ENCODE assay signal across 19 cellular contexts in genomic region chr4:67049446-67049845, GRCh38.
DNase-seq lines count a peak whose midpoint lies in the region; ATAC-seq and TF ChIP-seq lines count a peak whose summit lies in the region.
"Had no signal": no experiment of that assay in that cellular context is flagged by ENCODE, and none has a peak within 500 bp of the region (broad histone marks: within the 10 kb centered on the region; RNA-seq: fewer than 3 reads in every experiment).

No MANE protein-coding gene starts in this region.

- H2AFZ ChIP-seq in H9 (ENCODE audit: low read length): no peak overlapping the region

- H3K27me3 ChIP-seq in H9 (ENCODE audit: insufficient read depth, low read length) (no peaks in the 10 kb centered on the region), mesendoderm (ENCODE audit: insufficient read depth, low read length, poor library complexity) (no peaks in the 10 kb centered on the region)
- H3K27me3 ChIP-seq in CD8-positive, alpha-beta memory T cell (ENCODE audit: insufficient read depth, low read length, poor library complexity, severe bottlenecking): no peaks in the 10 kb centered on the region
- H3K27me3 ChIP-seq: MG63 had no signal

- H2BK15ac ChIP-seq in H9 (ENCODE audit: low read depth, low read length) (no peak overlapping the region), mesendoderm (replicated peaks; ENCODE audit: low read depth) (no peak overlapping the region)

- H3K18ac ChIP-seq in H9 (ENCODE audit: insufficient read length, low read depth, low read length) (no peak overlapping the region), mesendoderm (ENCODE audit: low read length) (no peak overlapping the region)

- ATAC-seq in GM18868 (IDR thresholded peaks at IDR 0.05; ENCODE audit: unreplicated experiment): peak; percentile 57

- H3K9me3 Mint-ChIP-seq in H9: no peaks in the 10 kb centered on the region; a peak in 3 of 5 replicates
- peaks cover 0 to 9% (median 3%) of the 10 kb centered on the region in 5 donors for H3K9me3 Mint-ChIP-seq in CD8-positive, alpha-beta memory T cell

- H3K4me1 Mint-ChIP-seq in H9: peaks cover 25 to 28% of the 10 kb centered on the region in 2 experiments
- H3K4me1 Mint-ChIP-seq in CD8-positive, alpha-beta memory T cell: no peaks in the 10 kb centered on the region
- H3K4me1 Mint-ChIP-seq: CD4-positive, CD25-positive, alpha-beta regulatory T cell had no signal

- no CpG with 5 or more reads among the region's 2 CpGs for WGBS in H9 (ENCODE audit: extremely low coverage, insufficient read length, low lambda C conversion rate)
- WGBS in mesendoderm (ENCODE audit: extremely low coverage, insufficient coverage, low lambda C conversion rate): no CpG with 5 or more reads among the region's 2 CpGs

- no peak overlapping the region for H3K27ac ChIP-seq in H9 (ENCODE audit: insufficient read length, low read depth, low read length)
- no peak overlapping the region for H3K27ac ChIP-seq in mesendoderm (ENCODE audit: low read depth, low read length)
- H3K27ac ChIP-seq in CD8-positive, alpha-beta memory T cell (ENCODE audit: low read depth, low read length): no peak overlapping the region

- H3K4me1 ChIP-seq in H9 (ENCODE audit: insufficient read depth, low read length): peaks cover 4% of the 10 kb centered on the region
- H3K4me1 ChIP-seq in mesendoderm (ENCODE audit: control insufficient read depth, low read depth, low read length): no peaks in the 10 kb centered on the region
- H3K4me1 ChIP-seq in CD8-positive, alpha-beta memory T cell (ENCODE audit: insufficient read depth, low read length): no peaks in the 10 kb centered on the region

- no peak overlapping the region for H3K23ac ChIP-seq in H9 (ENCODE audit: insufficient read length, low read depth, low read length)
- H3K23ac ChIP-seq in mesendoderm (ENCODE audit: low read length): no peak overlapping the region

- H3K23me2 ChIP-seq in H9 (ENCODE audit: insufficient read length, low read depth, low read length, poor library complexity, severe bottlenecking): no peaks in the 10 kb centered on the region

- H3K4me2 ChIP-seq in H9 (ENCODE audit: insufficient read depth, insufficient read length, low read length) (no peak overlapping the region), mesendoderm (ENCODE audit: low read length) (no peak overlapping the region)

- no peak overlapping the region for H2BK12ac ChIP-seq in H9 (ENCODE audit: insufficient read length, low read depth, low read length)

- H3K36me3 ChIP-seq in mesendoderm (ENCODE audit: control insufficient read depth, insufficient read depth, low read length): no peaks in the 10 kb centered on the region
- no peaks in the 10 kb centered on the region for H3K36me3 ChIP-seq in CD8-positive, alpha-beta memory T cell (ENCODE audit: insufficient read depth, low read length)
- H3K36me3 ChIP-seq: MG63 had no signal

- H4K8ac ChIP-seq in H9 (replicated peaks; ENCODE audit: insufficient read length, low read depth, low read length) (no peak overlapping the region), mesendoderm (ENCODE audit: low read depth, low read length) (no peak overlapping the region)

- H3K9ac ChIP-seq in H9 (ENCODE audit: extremely low read depth, insufficient read length, low read length): no peak overlapping the region
- no peak overlapping the region for H3K9ac ChIP-seq in mesendoderm (ENCODE audit: low read length)

- no peak overlapping the region for H2AK5ac ChIP-seq in H9 (ENCODE audit: insufficient read length, low read length)
- H2AK5ac ChIP-seq in mesendoderm (ENCODE audit: low read length): no peak overlapping the region

- no peak overlapping the region for H4K5ac ChIP-seq in H9 (ENCODE audit: insufficient read length, low read depth, low read length)
- no peak overlapping the region for H4K5ac ChIP-seq in mesendoderm (ENCODE audit: low read length)

- no peak overlapping the region for H3T11ph ChIP-seq in H9 (ENCODE audit: low read length)

- DNase-seq in H9: peak; percentile 30
- peak; percentile 24 for DNase-seq in OCI-M1 (lab: John Stamatoyannopoulos, UW)
- peak; percentile 28 for DNase-seq in mesendoderm
- no peak for DNase-seq in HUDEP-2 (lab: John Stamatoyannopoulos, UW; ENCODE audit: unreplicated experiment in 76 of 76)
- no peak for DNase-seq in NCI-H446 treated with DMSO at 0.1 percent for 48 hours (lab: John Stamatoyannopoulos, UW)
- no peak for DNase-seq in CD8-positive, alpha-beta memory T cell
- DNase-seq: CD4-positive, CD25-positive, alpha-beta regulatory T cell; COR-L47; DMS79; GOT3; Kasumi-1; MG63; NCI-H1694 treated with DMSO at 0.1 percent for 48 hours; NCI-H2081 treated with DMSO at 0.1 percent for 48 hours; NCI-H345; NCI-H526 treated with DMSO at 0.1 percent for 48 hours; Right ventricle myocardium superior had no signal

- H2BK20ac ChIP-seq in H9 (ENCODE audit: low read depth, low read length, poor library complexity, severe bottlenecking): no peak overlapping the region

- H3K9me3 ChIP-seq in H9 (ENCODE audit: control insufficient read depth, low read depth, low read length): no peaks in the 10 kb centered on the region
- no peaks in the 10 kb centered on the region for H3K9me3 ChIP-seq in CD8-positive, alpha-beta memory T cell (ENCODE audit: low read length)
- H3K9me3 ChIP-seq: MG63 had no signal

- peak overlapping the region in 1 of 3 experiments; percentile 6; a peak in 1 of 7 replicates for H3K27ac Mint-ChIP-seq in H9
- no peak overlapping the region for H3K27ac Mint-ChIP-seq in CD8-positive, alpha-beta memory T cell
- H3K27ac Mint-ChIP-seq: CD4-positive, CD25-positive, alpha-beta regulatory T cell; T-helper 1 cell treated with Interleukin-12 subunit alpha and Interleukin-12 subunit beta and Interleukin-4 antibody, amounts not matched to agents 30 μg/mL and 1 μg/mL, for 36 hours had no signal

- H3K36me3 Mint-ChIP-seq in H9 (ENCODE audit: insufficient read depth in 1 of 3, low read depth in 3 of 3): no peaks in the 10 kb centered on the region
- no peaks in the 10 kb centered on the region for H3K36me3 Mint-ChIP-seq in CD8-positive, alpha-beta memory T cell
- H3K36me3 Mint-ChIP-seq: CD4-positive, CD25-positive, alpha-beta regulatory T cell had no signal

- H2BK120ac ChIP-seq in H9 (ENCODE audit: low read depth, low read length, poor library complexity, severe bottlenecking): no peak overlapping the region
- no peak overlapping the region for H2BK120ac ChIP-seq in mesendoderm (ENCODE audit: low read depth, low read length)

- H2BK5ac ChIP-seq in H9 (ENCODE audit: insufficient read length, low read length): no peak overlapping the region
- H2BK5ac ChIP-seq in mesendoderm (ENCODE audit: low read length): no peak overlapping the region

- no peak overlapping the region for H3K56ac ChIP-seq in H9 (ENCODE audit: insufficient read length, low read depth, low read length)
- H3K56ac ChIP-seq in mesendoderm (ENCODE audit: low read length): no peak overlapping the region

- no peak overlapping the region for H4K91ac ChIP-seq in H9 (ENCODE audit: insufficient read length, low read depth, low read length)

- TF ChIP-seq CTCF in H9 (conservative IDR thresholded peaks at IDR 0.05): no peak

- no peak overlapping the region for H3K4me3 Mint-ChIP-seq in H9
- H3K4me3 Mint-ChIP-seq in CD8-positive, alpha-beta memory T cell: no peak overlapping the region
- H3K4me3 Mint-ChIP-seq: CD4-positive, CD25-positive, alpha-beta regulatory T cell; T-helper 1 cell treated with Interleukin-12 subunit alpha and Interleukin-12 subunit beta and Interleukin-4 antibody, amounts not matched to agents 30 μg/mL and 1 μg/mL, for 36 hours had no signal

- POLR2A ChIA-PET in CD8-positive, alpha-beta memory T cell (lab: Charles Lee): no interaction called here

- CTCF ChIA-PET in CD8-positive, alpha-beta memory T cell (lab: Charles Lee): no interaction called here

- H3K27me3 Mint-ChIP-seq in H9 (ENCODE audit: low read depth): peaks cover 8% of the 10 kb centered on the region; the same call in 1 of the 2 replicates
- no peaks in the 10 kb centered on the region for H3K27me3 Mint-ChIP-seq in CD8-positive, alpha-beta memory T cell
- H3K27me3 Mint-ChIP-seq: CD4-positive, CD25-positive, alpha-beta regulatory T cell had no signal

- no peak overlapping the region for H3K14ac ChIP-seq in H9 (ENCODE audit: insufficient read depth, low read length)

- H3K79me2 ChIP-seq in H9 (ENCODE audit: insufficient read depth, low read length) (no peaks in the 10 kb centered on the region), mesendoderm (ENCODE audit: control insufficient read depth, insufficient read depth, low read length) (no peaks in the 10 kb centered on the region)

- H3K4me3 ChIP-seq in mesendoderm (ENCODE audit: low read length): no peak overlapping the region
- H3K4me3 ChIP-seq in CD8-positive, alpha-beta memory T cell (ENCODE audit: low read length): no peak overlapping the region
- H3K4me3 ChIP-seq: MG63 had no signal

- H3K4ac ChIP-seq in H9 (ENCODE audit: low read depth, low read length) (no peak overlapping the region), mesendoderm (ENCODE audit: low read depth, low read length) (no peak overlapping the region)

- no peaks in the 10 kb centered on the region for H3K79me1 ChIP-seq in H9 (ENCODE audit: insufficient read depth, low read depth, low read length, poor library complexity, severe bottlenecking)
- no peaks in the 10 kb centered on the region for H3K79me1 ChIP-seq in mesendoderm (ENCODE audit: low read length)

- no peaks in the 10 kb centered on the region for H4K20me1 ChIP-seq in H9 (ENCODE audit: control insufficient read depth, insufficient read depth, insufficient read length)

Comparison
In these comparisons a context has a peak if more than half of its experiments do, and no peak if none do; other contexts are left out.
1. DNase-seq: peak in H9 (single experiment), OCI-M1 (single experiment) and mesendoderm (single experiment); none in HUDEP-2 (0 of 76), NCI-H446 treated with DMSO at 0.1 percent for 48 hours (single experiment) and CD8-positive, alpha-beta memory T cell (0 of 5).